ENCODE assay signal across 25 cellular contexts in genomic region chr11:69537126-69537525, GRCh38. TPM values are rescaled to one million over a fixed set of nuclear protein-coding genes. Genes with fewer than 3 reads are reported as not detected.
DNase-seq lines count a peak whose midpoint lies in the region; ATAC-seq and TF ChIP-seq lines count a peak whose summit lies in the region.
"Had no signal": no experiment of that assay in that cellular context is flagged by ENCODE, and none has a peak within 500 bp of the region (broad histone marks: within the 10 kb centered on the region; RNA-seq: fewer than 3 reads in every experiment).

No MANE protein-coding gene starts in this region.

- no peak overlapping the region for H2BK5ac ChIP-seq in neuronal stem cell (ENCODE audit: low read length)

- H3K79me1 ChIP-seq in neuronal stem cell (ENCODE audit: low read depth, low read length): peaks cover 2% of the 10 kb centered on the region

- no peak overlapping the region for H3K4me3 ChIP-seq in neuronal stem cell (ENCODE audit: low read length in 2 of 2)
- H3K4me3 ChIP-seq in upper lobe of right lung: no peak overlapping the region
- no peak overlapping the region for H3K4me3 ChIP-seq in esophagus muscularis mucosa
- H3K4me3 ChIP-seq: BLaER1 treated with 17β-estradiol and CSF1 and Interleukin-3, amounts not matched to agents 10 nM and 100 nM; SJSA1 had no signal

- no peak for TF ChIP-seq CTCF in upper lobe of right lung (IDR thresholded peaks at IDR 0.05)
- no peak for TF ChIP-seq CTCF in esophagus muscularis mucosa (IDR thresholded peaks at IDR 0.05)

- DNase-seq in cardiac septum (ENCODE audit: low spot score) (peak; percentile 31), left ventricle myocardium superior (no peak), iPS-NIHi7 (ENCODE audit: extremely low spot score) (peak; percentile 5), neuronal stem cell (ENCODE audit: low spot score) (no peak), upper lobe of right lung (peak; percentile 45), esophagus muscularis mucosa (ENCODE audit: extremely low spot score) (no peak), MV-4-11 (lab: John Stamatoyannopoulos, UW) (no peak), globus pallidus (ENCODE audit: low spot score) (no peak)
- DNase-seq: 8988T; Calu3; CD4-positive, alpha-beta memory T cell; GDM1; Karpas-422; NCI-H1694; NCI-H2081 treated with DMSO at 0.1 percent for 48 hours; NCI-H2171 treated with DMSO at 0.1 percent for 48 hours; NCI-H524 treated with DMSO at 0.1 percent for 48 hours; NCI-H82; OCI-M1 had no signal

- ATAC-seq in left ventricle myocardium superior (no peak), upper lobe of right lung (no peak)
- ATAC-seq: Right ventricle myocardium inferior had no signal

- H3K4me1 ChIP-seq in neuronal stem cell (ENCODE audit: control insufficient read depth in 2 of 2, insufficient read depth in 1 of 2, low read depth in 1 of 2, low read length in 2 of 2) (peaks cover 0 to 1% of the 10 kb centered on the region in 2 donors), upper lobe of right lung (peaks cover 32% of the 10 kb centered on the region), esophagus muscularis mucosa (peaks cover 17 to 34% (median 22%) of the 10 kb centered on the region in 4 donors)

- peak overlapping the region; percentile 67 for H3K23ac ChIP-seq in neuronal stem cell (ENCODE audit: low read depth, low read length, poor library complexity)

- no peak overlapping the region for H2BK12ac ChIP-seq in neuronal stem cell (ENCODE audit: low read length)

- no peak for TF ChIP-seq POLR2A in esophagus muscularis mucosa (IDR thresholded peaks at IDR 0.05; ENCODE audit: low read depth)

- peaks cover 0 to 4% (median 0%) of the 10 kb centered on the region in 3 experiments for H3K27me3 ChIP-seq in neuronal stem cell (ENCODE audit: control insufficient read depth in 3 of 3, insufficient read depth in 3 of 3, low read depth in 1 of 3, low read length in 3 of 3)
- H3K27me3 ChIP-seq in upper lobe of right lung: no peaks in the 10 kb centered on the region
- H3K27me3 ChIP-seq in esophagus muscularis mucosa: no peaks in the 10 kb centered on the region
- H3K27me3 ChIP-seq: BLaER1 treated with 17β-estradiol and CSF1 and Interleukin-3, amounts not matched to agents 10 nM and 100 nM; SJSA1 had no signal

- H2BK15ac ChIP-seq in neuronal stem cell (ENCODE audit: low read length): peak overlapping the region; percentile 65

- H3K9me3 ChIP-seq in neuronal stem cell (replicated peaks in 1 of 2; ENCODE audit: control insufficient read depth in 2 of 2, insufficient read depth in 1 of 2, low read depth in 1 of 2, low read length in 2 of 2) (no peaks in the 10 kb centered on the region), upper lobe of right lung (no peaks in the 10 kb centered on the region), esophagus muscularis mucosa (no peaks in the 10 kb centered on the region)
- H3K9me3 ChIP-seq: BLaER1 treated with 17β-estradiol and CSF1 and Interleukin-3, amounts not matched to agents 10 nM and 100 nM; SJSA1 had no signal

- H2AFZ ChIP-seq in neuronal stem cell (ENCODE audit: low read length): no peak overlapping the region

- H3K27ac ChIP-seq in neuronal stem cell (replicated peaks; ENCODE audit: low read length) (no peak overlapping the region), upper lobe of right lung (no peak overlapping the region), esophagus muscularis mucosa (replicated peaks in 1 of 4) (no peak overlapping the region)
- H3K27ac ChIP-seq: BLaER1 treated with 17β-estradiol and CSF1 and Interleukin-3, amounts not matched to agents 10 nM and 100 nM; SJSA1 had no signal

- H2AK5ac ChIP-seq in neuronal stem cell (ENCODE audit: low read depth, low read length): no peak overlapping the region

- no peak overlapping the region for H4K8ac ChIP-seq in neuronal stem cell (ENCODE audit: low read depth, low read length)

- no peak overlapping the region for H3K4me2 ChIP-seq in neuronal stem cell (ENCODE audit: insufficient read depth, low read length, poor library complexity, severe bottlenecking)

- no peak overlapping the region for H2BK120ac ChIP-seq in neuronal stem cell (ENCODE audit: low read depth, low read length)

- intact Hi-C loops in cardiac septum (cut with DNase I) (no loop called here), left ventricle myocardium superior (cut with micrococcal nuclease) (no loop called here), upper lobe of right lung (cut with DNase I) (no loop called here), esophagus muscularis mucosa (cut with DNase I) (no loop called here)

- no peak overlapping the region for H3K4ac ChIP-seq in neuronal stem cell (ENCODE audit: low read length)

- whole genome bisulfite sequencing in neuronal stem cell (ENCODE audit: extremely low coverage in 2 of 2, insufficient read length in 2 of 2, insufficient replicate concordance in 1 of 2), 2 donors: no CpG with 5 or more reads among the region's 10 CpGs
- WGBS in esophagus muscularis mucosa: 97% methylated on average over 10 of the region's 10 CpGs

- no peak overlapping the region for H3K9ac ChIP-seq in neuronal stem cell (ENCODE audit: low read depth, low read length, poor library complexity)
- H3K9ac ChIP-seq: BLaER1 treated with 17β-estradiol and CSF1 and Interleukin-3, amounts not matched to agents 10 nM and 100 nM had no signal

- no peak overlapping the region for H4K91ac ChIP-seq in neuronal stem cell (ENCODE audit: low read depth, low read length, poor library complexity)

- H3K36me3 ChIP-seq in neuronal stem cell (replicated peaks in 1 of 2; ENCODE audit: control insufficient read depth in 2 of 2, insufficient read depth in 2 of 2, low read length in 2 of 2) (no peaks in the 10 kb centered on the region), upper lobe of right lung (no peaks in the 10 kb centered on the region), esophagus muscularis mucosa (no peaks in the 10 kb centered on the region)
- H3K36me3 ChIP-seq: BLaER1 treated with 17β-estradiol and CSF1 and Interleukin-3, amounts not matched to agents 10 nM and 100 nM; SJSA1 had no signal

- no peak overlapping the region for H3K14ac ChIP-seq in neuronal stem cell (ENCODE audit: low read length)

- H3K18ac ChIP-seq in neuronal stem cell (ENCODE audit: low read length): peak overlapping the region; percentile 66

- TF ChIP-seq EP300 in esophagus muscularis mucosa (IDR thresholded peaks at IDR 0.05): no peak

RNA-seq across cellular contexts. Expression of gene LINC01488, which starts 55.7 kb away (rescaled TPM):
- total RNA-seq in cardiac septum (0.19 TPM), left ventricle myocardium superior (not detected), upper lobe of right lung (not detected), esophagus muscularis mucosa (not detected)
- 0.06 TPM for polyA plus RNA-seq in neuronal stem cell (2013, experiment 1 of 2)
- polyA plus RNA-seq in neuronal stem cell (2013, experiment 2 of 2): 0.01 TPM
- total RNA-seq: Calu3; CD4-positive, alpha-beta memory T cell; Daoy; H4; M059J had no signal
- polyA plus RNA-seq: CD4-positive, alpha-beta memory T cell had no signal

Comparison
In these comparisons a context has a peak if more than half of its experiments do, and no peak if none do; other contexts are left out.
1. DNase-seq: peak in cardiac septum (single experiment), iPS-NIHi7 (single experiment) and upper lobe of right lung (single experiment); none in left ventricle myocardium superior (single experiment), neuronal stem cell (single experiment), esophagus muscularis mucosa (single experiment), MV-4-11 (single experiment) and globus pallidus (single experiment).